In genomic region chr6:91243436-91243835, GRCh38 we compare ENCODE assay signal across 5 cellular contexts.
"Had no signal": no experiment of that assay in that cellular context is flagged by ENCODE, and none has a peak within 500 bp of the region (broad histone marks: within the 10 kb centered on the region; RNA-seq: fewer than 3 reads in every experiment).

No MANE protein-coding gene starts in this region.

- H3K27ac ChIP-seq: HL-60 had no signal

- DNase-seq: H9, HCEC 1CT, KBM-7 had no signal

- H3K4me3 ChIP-seq: GM23338 had no signal
